ENCODE assay signal across 24 cellular contexts in the genomic region with DNA sequence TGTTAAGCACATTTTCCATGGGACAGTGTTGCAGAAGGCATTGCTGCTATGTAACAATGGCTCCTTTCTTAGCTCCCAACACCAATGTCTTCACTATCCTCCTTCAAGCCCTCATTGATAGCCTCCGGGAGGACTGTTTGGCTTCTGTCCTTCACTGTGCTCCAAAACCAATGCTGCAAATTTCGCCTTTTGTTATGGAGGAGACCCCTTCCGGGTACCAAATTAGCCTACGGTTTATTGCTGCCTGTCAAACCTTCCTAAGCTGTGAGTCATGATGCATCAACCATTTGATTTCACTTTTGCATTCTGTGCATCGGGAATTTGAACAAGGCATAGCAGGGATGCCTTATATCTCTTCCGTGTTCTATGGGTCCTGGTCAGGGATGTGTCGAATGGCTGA.
DNase-seq lines count a peak whose midpoint lies in the region; ATAC-seq and TF ChIP-seq lines count a peak whose summit lies in the region.
"Had no signal": no experiment of that assay in that cellular context is flagged by ENCODE, and none has a peak within 500 bp of the region (broad histone marks: within the 10 kb centered on the region; RNA-seq: fewer than 3 reads in every experiment).

No MANE protein-coding gene starts in this region.

- H3K4me2 ChIP-seq in PC-3 (ENCODE audit: low read length) = no peak overlapping the region
- H3K4me2 ChIP-seq: BLaER1 treated with 17β-estradiol and CSF1 and Interleukin-3, amounts not matched to agents 10 nM and 100 nM had no signal

- CTCF ChIA-PET in PC-3 (lab: Charles Lee) (no interaction called here), GM10248 (lab: Yijun Ruan, JAX) (no interaction called here)

- H3K4me3 ChIP-seq in PC-3 (ENCODE audit: low read length) = no peak overlapping the region
- H3K4me3 ChIP-seq: BLaER1 treated with 17β-estradiol and CSF1 and Interleukin-3, amounts not matched to agents 10 nM and 100 nM; K562; MG63; SK-N-MC had no signal

- H3K9ac ChIP-seq in PC-3 (ENCODE audit: low read length) = no peak overlapping the region
- H3K9ac ChIP-seq: BLaER1 treated with 17β-estradiol and CSF1 and Interleukin-3, amounts not matched to agents 10 nM and 100 nM had no signal

- H3F3A ChIP-seq in PC-3 (ENCODE audit: low read length, unreplicated experiment) = no peaks in the 10 kb centered on the region

- intact Hi-C loops in PC-3 (cut with micrococcal nuclease) = no loop called here

- no peak for ATAC-seq in PC-3
- no peak for ATAC-seq in HG02938 (IDR thresholded peaks at IDR 0.05; ENCODE audit: unreplicated experiment)
- ATAC-seq in HG02678 (IDR thresholded peaks at IDR 0.05; ENCODE audit: unreplicated experiment) = no peak
- ATAC-seq: K562 had no signal

- no peak for TF ChIP-seq CTCF in PC-3 (conservative IDR thresholded peaks at IDR 0.05; ENCODE audit: low read depth, low read length)
- TF ChIP-seq CTCF in GM10248 (IDR thresholded peaks at IDR 0.05; ENCODE audit: control extremely low read depth, extremely low read depth, low read depth, missing control alignments) = no peak

- no peak overlapping the region for H3K27ac ChIP-seq in PC-3 (ENCODE audit: low read length)
- H3K27ac ChIP-seq: BLaER1 treated with 17β-estradiol and CSF1 and Interleukin-3, amounts not matched to agents 10 nM and 100 nM; SK-N-MC had no signal

- peaks cover 33% of the 10 kb centered on the region for H3K27me3 ChIP-seq in PC-3 (ENCODE audit: low read length)
- H3K27me3 ChIP-seq: BLaER1 treated with 17β-estradiol and CSF1 and Interleukin-3, amounts not matched to agents 10 nM and 100 nM; MG63 had no signal

- BruUV-seq in PC-3 (replicated peaks; lab: Mats Ljungman, UMichigan) = no TSS peak

- H3K9me3 ChIP-seq in PC-3 (ENCODE audit: low read length) = no peaks in the 10 kb centered on the region
- H3K9me3 ChIP-seq: MG63 had no signal

- H2AFZ ChIP-seq in PC-3 (ENCODE audit: low read length) = no peak overlapping the region

- POLR2A ChIA-PET in PC-3 (lab: Charles Lee; ENCODE audit: unreplicated experiment) (no interaction called here), GM10248 (lab: Yijun Ruan, JAX) (no interaction called here)

- DNase-seq in ELF-1 (ENCODE audit: low read depth, low spot score) (peak; percentile 86), PC-3 (peak; percentile 50), foreskin melanocyte (peak; percentile 60), pons (ENCODE audit: low spot score) (peak; percentile 14), GM10248 (ENCODE audit: extremely low spot score) (no peak)
- DNase-seq in activated effector memory CD4-positive, alpha-beta T cell treated with anti-CD3 and anti-CD28 coated beads, Interleukin-2, amount 50 U/mL, for 16 hours = no peak
- DNase-seq: AML-193; CD4-positive, alpha-beta T cell; COR-L47; DMS53; GDM1; HCEC 1CT; Kasumi-1; MG63; NCI-H2029; NCI-H446 treated with DMSO at 0.1 percent for 48 hours; NCI-H526; NCI-H82; SHP77 treated with DMSO at 0.1 percent for 48 hours had no signal

- no peaks in the 10 kb centered on the region for H3K4me1 ChIP-seq in PC-3 (ENCODE audit: insufficient read depth, low read length)
- H3K4me1 ChIP-seq: BLaER1 treated with 17β-estradiol and CSF1 and Interleukin-3, amounts not matched to agents 10 nM and 100 nM had no signal

- H3K79me2 ChIP-seq in PC-3 (ENCODE audit: low read length) = no peaks in the 10 kb centered on the region

- no peaks in the 10 kb centered on the region for H3K36me3 ChIP-seq in PC-3 (ENCODE audit: low read depth, low read length)
- H3K36me3 ChIP-seq: BLaER1 treated with 17β-estradiol and CSF1 and Interleukin-3, amounts not matched to agents 10 nM and 100 nM; MG63 had no signal

- no peaks in the 10 kb centered on the region for H4K20me1 ChIP-seq in PC-3 (ENCODE audit: low read length)
- H4K20me1 ChIP-seq: BLaER1 treated with 17β-estradiol and CSF1 and Interleukin-3, amounts not matched to agents 10 nM and 100 nM had no signal

- H3K9me2 ChIP-seq in PC-3 (replicated peaks; ENCODE audit: low read length) = no peaks in the 10 kb centered on the region

Comparison
In these comparisons a context has a peak if more than half of its experiments do, and no peak if none do; other contexts are left out.
1. DNase-seq: peak in ELF-1 (single experiment), PC-3 (single experiment), foreskin melanocyte (single experiment) and pons (single experiment); none in activated effector memory CD4-positive, alpha-beta T cell treated with anti-CD3 and anti-CD28 coated beads, Interleukin-2, amount 50 U/mL, for 16 hours (single experiment) and GM10248 (single experiment).